Comparison of ENCODE assay signal across 6 cellular contexts in genomic region chr11:100815787-100816330, GRCh38.
"Had no signal": no experiment of that assay in that cellular context is flagged by ENCODE, and none has a peak within 500 bp of the region (broad histone marks: within the 10 kb centered on the region; RNA-seq: fewer than 3 reads in every experiment).

No MANE protein-coding gene starts in this region.

- DNase-seq: GOT3, H7, IMR-90, KBM-7 had no signal

- H3K36me3 ChIP-seq: HAP-1 had no signal

- H3K4me3 ChIP-seq: HAP-1 had no signal

- ATAC-seq: HCT116 had no signal

- H3K4me1 ChIP-seq: HAP-1 had no signal

- H3K9me3 ChIP-seq: HAP-1 had no signal
